Comparison of ENCODE assay signal across 8 cellular contexts in the genomic region with DNA sequence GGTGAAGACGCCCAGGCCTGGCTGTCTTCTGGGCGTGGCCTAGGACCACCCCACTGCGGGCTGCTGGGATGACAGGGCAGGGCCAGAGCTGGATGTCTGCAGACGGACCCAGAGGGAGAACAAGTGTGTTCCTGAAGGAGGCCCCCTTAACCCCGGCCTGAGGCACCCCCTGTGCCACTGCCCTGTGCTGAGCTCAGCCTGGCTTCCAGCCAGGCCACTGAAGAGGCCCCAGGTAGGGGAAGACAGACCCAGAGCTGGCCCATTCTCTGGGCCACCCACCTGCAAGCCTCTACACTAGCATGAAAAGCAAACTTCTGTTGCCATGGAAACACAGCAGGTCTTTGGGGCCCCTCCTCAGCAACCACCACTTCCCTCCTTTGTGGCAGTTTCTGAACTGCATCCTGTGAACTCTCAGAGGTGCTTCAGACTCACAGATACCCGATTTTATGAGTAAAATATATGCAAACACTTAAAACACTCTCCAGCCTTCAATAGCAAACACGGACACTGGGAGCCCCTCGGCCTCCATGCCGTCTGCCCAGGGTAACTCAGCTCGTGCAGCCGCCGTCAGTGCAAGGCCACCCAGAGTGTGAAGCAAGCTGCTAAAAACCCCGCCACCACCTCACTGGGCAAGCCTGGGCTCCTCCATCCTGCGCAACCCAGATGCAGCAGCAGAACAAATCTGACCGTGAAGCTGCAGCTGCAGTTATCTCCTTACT. TPM values are rescaled to one million over a fixed set of nuclear protein-coding genes. Genes with fewer than 3 reads are reported as not detected.
DNase-seq lines count a peak whose midpoint lies in the region; ATAC-seq and TF ChIP-seq lines count a peak whose summit lies in the region.

No MANE protein-coding gene starts in this region.

- peak overlapping the region; percentile 51 for H3K27ac ChIP-seq in KMS-11

- H2AFZ ChIP-seq in KMS-11 (ENCODE audit: low read depth) = no peak overlapping the region

- H3K79me2 ChIP-seq in KMS-11 (ENCODE audit: insufficient read depth, low read depth) = no peaks in the 10 kb centered on the region

- POLR2A ChIA-PET in activated CD4-positive, alpha-beta T cell treated with anti-CD3 and anti-CD28 coated beads for 36 hours (lab: Charles Lee) = interaction anchor here (0.8 to 1.5 kb wide), 3 partner anchors 39 to 68 kb away, joined by 3 to 5 read pairs (median 3); no protein-coding TSS in a partner anchor

- H3K4me3 ChIP-seq in GM06990 (replicated peaks; ENCODE audit: low read depth, low read length) = no peak overlapping the region
- H3K4me3 ChIP-seq in KMS-11 (IDR thresholded peaks at IDR 0.05; ENCODE audit: insufficient read depth, low read depth, low read length) = no peak overlapping the region
- no peak overlapping the region for H3K4me3 ChIP-seq in epithelial cell of esophagus (ENCODE audit: low read length)

- H3K27me3 ChIP-seq in GM06990 (replicated peaks; ENCODE audit: control insufficient read depth, insufficient read depth, low read length) = no peaks in the 10 kb centered on the region
- H3K27me3 ChIP-seq in KMS-11 (ENCODE audit: insufficient read depth, low read depth) = no peaks in the 10 kb centered on the region

- H3K4me1 ChIP-seq in KMS-11 (ENCODE audit: low read depth, poor library complexity, severe bottlenecking) = peaks cover 29% of the 10 kb centered on the region

- CTCF ChIA-PET in activated CD4-positive, alpha-beta T cell treated with anti-CD3 and anti-CD28 coated beads for 36 hours (lab: Charles Lee) = interaction anchor here (0.7 to 1.8 kb wide), 6 partner anchors 9 to 285 kb away, joined by 3 to 8 read pairs (median 4); no protein-coding TSS in a partner anchor

- peak; percentile 84 for ATAC-seq in GM21529 (IDR thresholded peaks at IDR 0.05; ENCODE audit: unreplicated experiment)
- ATAC-seq in activated CD4-positive, alpha-beta T cell treated with anti-CD3 and anti-CD28 coated beads for 36 hours = peak; percentile 90

- H3K4me1 Mint-ChIP-seq in activated CD4-positive, alpha-beta T cell treated with anti-CD3 and anti-CD28 coated beads for 36 hours = peaks cover 34% of the 10 kb centered on the region

- H3K9me3 Mint-ChIP-seq in activated CD4-positive, alpha-beta T cell treated with anti-CD3 and anti-CD28 coated beads for 36 hours (ENCODE audit: low read depth) = peaks cover 2% of the 10 kb centered on the region

- H3K36me3 Mint-ChIP-seq in activated CD4-positive, alpha-beta T cell treated with anti-CD3 and anti-CD28 coated beads for 36 hours (ENCODE audit: low read depth) = peaks cover 8% of the 10 kb centered on the region

- DNase-seq in GM06990 (ENCODE audit: extremely low read depth, insufficient read length) = peak; percentile 66
- DNase-seq in activated CD4-positive, alpha-beta T cell treated with anti-CD3 and anti-CD28 coated beads for 36 hours = peak; percentile 81
- DNase-seq in epithelial cell of esophagus (ENCODE audit: low read depth) = peak; percentile 60
- DNase-seq in stimulated activated CD8-positive, alpha-beta memory T cell treated with anti-CD3 and anti-CD28 coated beads, Interleukin-15, amount 100 ng/mL, for 48 hours (ENCODE audit: low read depth in 2 of 2) = peak; percentile 49 to 59
- DNase-seq in SKM-1 (lab: John Stamatoyannopoulos, UW; ENCODE audit: unreplicated experiment) = no peak
- no peak for DNase-seq in COLO829 (ENCODE audit: low spot score)

- TF ChIP-seq CTCF in GM06990 (IDR thresholded peaks at IDR 0.05; ENCODE audit: insufficient read depth, low read length, poor library complexity, severe bottlenecking) (no peak), KMS-11 (conservative IDR thresholded peaks at IDR 0.05; ENCODE audit: low read depth, low read length) (no peak), epithelial cell of esophagus (IDR thresholded peaks at IDR 0.05; ENCODE audit: insufficient read depth, low read depth, low read length, missing control alignments) (no peak)

- no peaks in the 10 kb centered on the region for H3K27me3 Mint-ChIP-seq in activated CD4-positive, alpha-beta T cell treated with anti-CD3 and anti-CD28 coated beads for 36 hours

- no peak overlapping the region for H3K27ac Mint-ChIP-seq in activated CD4-positive, alpha-beta T cell treated with anti-CD3 and anti-CD28 coated beads for 36 hours

- no peaks in the 10 kb centered on the region for H4K20me1 ChIP-seq in KMS-11 (ENCODE audit: insufficient read depth)

- no peak overlapping the region; the same call in 1 of the 2 replicates for H3K9ac ChIP-seq in KMS-11

- no peaks in the 10 kb centered on the region for H3K36me3 ChIP-seq in GM06990 (ENCODE audit: control insufficient read depth, insufficient read depth, low read length)
- H3K36me3 ChIP-seq in KMS-11 (ENCODE audit: insufficient read depth) = no peaks in the 10 kb centered on the region

- peak overlapping the region; percentile 56 for H3K4me3 Mint-ChIP-seq in activated CD4-positive, alpha-beta T cell treated with anti-CD3 and anti-CD28 coated beads for 36 hours

- peak overlapping the region; percentile 56 for H3K4me2 ChIP-seq in KMS-11

- intact Hi-C loops in activated CD4-positive, alpha-beta T cell treated with anti-CD3 and anti-CD28 coated beads for 36 hours (cut with DNase I, micrococcal nuclease) = loop anchor here (1.0 to 2.0 kb wide), 5 partner anchors 17 to 67 kb away; no protein-coding TSS in a partner anchor

RNA-seq across cellular contexts. Expression of a gene that starts 42.5 kb away (rescaled TPM):
- 10 to 100 TPM; 33.6 to 48.0 TPM for total RNA-seq in activated CD4-positive, alpha-beta T cell treated with anti-CD3 and anti-CD28 coated beads for 36 hours

Comparison
In these comparisons a context has a peak if more than half of its experiments do, and no peak if none do; other contexts are left out.
1. DNase-seq: peak in GM06990 (single experiment), activated CD4-positive, alpha-beta T cell treated with anti-CD3 and anti-CD28 coated beads for 36 hours (single experiment), epithelial cell of esophagus (single experiment) and stimulated activated CD8-positive, alpha-beta memory T cell treated with anti-CD3 and anti-CD28 coated beads, Interleukin-15, amount 100 ng/mL, for 48 hours (2 of 2); none in SKM-1 (single experiment) and COLO829 (single experiment).